In the genomic region with DNA sequence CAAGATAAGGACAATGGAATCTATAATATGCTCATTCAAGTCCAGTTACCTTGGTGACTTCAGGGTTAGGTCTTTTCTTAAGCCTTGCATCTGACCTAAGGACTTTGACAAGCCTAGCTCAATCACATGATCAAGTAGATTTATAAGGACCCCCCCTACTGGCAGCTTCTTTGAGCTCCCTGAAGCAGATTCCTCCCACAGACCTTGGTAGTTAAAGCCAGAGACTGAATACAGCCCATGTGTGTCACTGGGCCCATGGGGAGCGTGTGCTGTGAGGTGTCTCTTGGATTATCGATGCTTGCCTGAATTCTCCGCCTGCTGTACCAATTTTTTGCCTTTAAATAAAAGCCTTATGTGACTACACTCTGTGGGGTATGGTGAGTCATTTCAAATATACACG, we compare ENCODE assay signal across 13 cellular contexts.
A peak's percentile ranks its signal among the peaks of the same experiment; 100 is the strongest.
DNase-seq lines count a peak whose midpoint lies in the region; ATAC-seq, FAIRE-seq and TF ChIP-seq lines count a peak whose summit lies in the region.
"Had no signal": no experiment of that assay in that cellular context is flagged by ENCODE, and none has a peak within 500 bp of the region (broad histone marks: within the 10 kb centered on the region; RNA-seq: fewer than 3 reads in every experiment).

No MANE protein-coding gene starts in this region.

- peak; percentile 37; the same call in 1 of the 2 replicates for TF ChIP-seq CTCF in PC-3 (conservative IDR thresholded peaks at IDR 0.05; ENCODE audit: low read depth, low read length)

- no peaks in the 10 kb centered on the region for H3K4me1 ChIP-seq in PC-3 (ENCODE audit: insufficient read depth, low read length)

- BruUV-seq in PC-3 (replicated peaks; lab: Mats Ljungman, UMichigan) = no TSS peak

- H3K79me2 ChIP-seq in PC-3 (ENCODE audit: low read length) = no peaks in the 10 kb centered on the region

- no peak for TF ChIP-seq POLR2A in GM12892 (IDR thresholded peaks at IDR 0.05; ENCODE audit: low read depth, low read length)

- H3K27me3 ChIP-seq in PC-3 (ENCODE audit: low read length) = no peaks in the 10 kb centered on the region

- H3F3A ChIP-seq in PC-3 (ENCODE audit: low read length, unreplicated experiment) = no peaks in the 10 kb centered on the region

- ATAC-seq in PC-3 = no peak
- no peak for ATAC-seq in HG03097 (IDR thresholded peaks at IDR 0.05; ENCODE audit: low FRiP score, unreplicated experiment)

- H3K4me3 ChIP-seq in PC-3 (ENCODE audit: low read length) = no peak overlapping the region

- CTCF ChIA-PET in PC-3 (lab: Charles Lee) = interaction anchor here (0.6 kb wide), 1 partner anchor 273 kb away, joined by 3 read pairs; no protein-coding TSS in a partner anchor

- no peaks in the 10 kb centered on the region for H3K9me2 ChIP-seq in PC-3 (replicated peaks; ENCODE audit: low read length)

- POLR2A ChIA-PET in PC-3 (lab: Charles Lee; ENCODE audit: unreplicated experiment) = no interaction called here

- no peak overlapping the region for H3K9ac ChIP-seq in PC-3 (ENCODE audit: low read length)

- FAIRE-seq in GM12892 (lab: Jason Lieb, UNC) = no peak

- H3K9me3 ChIP-seq in PC-3 (ENCODE audit: low read length) = no peaks in the 10 kb centered on the region

- no peak overlapping the region for H2AFZ ChIP-seq in PC-3 (ENCODE audit: low read length)

- H3K4me2 ChIP-seq in PC-3 (ENCODE audit: low read length) = no peak overlapping the region

- peak in 2 of 3 experiments; percentile 51 to 79 for DNase-seq in NCI-H1417 (lab: John Stamatoyannopoulos, UW)
- no peak for DNase-seq in NCI-H1417 treated with DMSO at 0.1 percent for 48 hours (lab: John Stamatoyannopoulos, UW)
- DNase-seq in H4 (ENCODE audit: low spot score) = peak; percentile 4
- DNase-seq in PC-3 = peak; percentile 12
- DNase-seq in iPS-NIHi11 (ENCODE audit: low spot score) = peak; percentile 18
- DNase-seq in NCI-H1436 (lab: John Stamatoyannopoulos, UW) = no peak
- DNase-seq in GM12892 (ENCODE audit: insufficient read length) = no peak
- DNase-seq: activated CD8-positive, alpha-beta memory T cell treated with anti-CD3 and anti-CD28 coated beads for 24 hours; naive B cell; NCI-H1694 treated with DMSO at 0.1 percent for 48 hours; stimulated activated CD8-positive, alpha-beta memory T cell treated with anti-CD3 and anti-CD28 coated beads, Interleukin-4, amount 100 ng/mL, for 48 hours had no signal

- H4K20me1 ChIP-seq in PC-3 (ENCODE audit: low read length) = no peaks in the 10 kb centered on the region

- intact Hi-C loops in PC-3 (cut with micrococcal nuclease) = no loop called here

- no peak overlapping the region for H3K27ac ChIP-seq in PC-3 (ENCODE audit: low read length)
- H3K27ac ChIP-seq: epithelial cell of prostate had no signal

- no peaks in the 10 kb centered on the region for H3K36me3 ChIP-seq in PC-3 (ENCODE audit: low read depth, low read length)

Comparison
In these comparisons a context has a peak if more than half of its experiments do, and no peak if none do; other contexts are left out.
1. DNase-seq: peak in NCI-H1417 (2 of 3), H4 (single experiment), PC-3 (single experiment) and iPS-NIHi11 (single experiment); none in NCI-H1417 treated with DMSO at 0.1 percent for 48 hours (single experiment), NCI-H1436 (single experiment) and GM12892 (single experiment).